In genomic region chr12:47740536-47741339, GRCh38 we compare ENCODE assay signal across 9 cellular contexts. TPM values are rescaled to one million over a fixed set of nuclear protein-coding genes. Genes with fewer than 3 reads are reported as not detected.
DNase-seq lines count a peak whose midpoint lies in the region; ATAC-seq, FAIRE-seq and TF ChIP-seq lines count a peak whose summit lies in the region.
"Had no signal": no experiment of that assay in that cellular context is flagged by ENCODE, and none has a peak within 500 bp of the region (broad histone marks: within the 10 kb centered on the region; RNA-seq: fewer than 3 reads in every experiment).

No MANE protein-coding gene starts in this region.

- H2BK15ac ChIP-seq in H1 (ENCODE audit: low read length), result no peak overlapping the region

- DNase-seq in right atrium auricular region (ENCODE audit: low spot score) (no peak), left cardiac atrium (no peak), H1 (ENCODE audit: low read depth in 1 of 2, low spot score in 2 of 2) (no peak), upper lobe of right lung (no peak), H4 (ENCODE audit: low spot score) (no peak)
- no peak for DNase-seq in activated CD4-positive, alpha-beta T cell treated with anti-CD3 and anti-CD28 coated beads for 4 hours
- DNase-seq in activated CD4-positive, CD25-positive, alpha-beta regulatory T cell treated with anti-CD3 and anti-CD28 coated beads, Interleukin-2, amount 50 U/mL, for 72 hours, result no peak

- no peak for FAIRE-seq in H1 (lab: Jason Lieb, UNC)

- TF ChIP-seq RAD21 in H1 (IDR thresholded peaks at IDR 0.05 in 1 of 2, conservative IDR thresholded peaks at IDR 0.05 in 1 of 2; ENCODE audit: low read depth in 2 of 2, low read length in 2 of 2), result no peak

- H4K20me1 ChIP-seq in H1 (replicated peaks in 1 of 2; ENCODE audit: control insufficient read depth in 1 of 2, insufficient read depth in 2 of 2, low read length in 2 of 2), result no peaks in the 10 kb centered on the region

- H3K9ac ChIP-seq in H1 (replicated peaks in 1 of 4; ENCODE audit: extremely low read depth in 1 of 4, low read depth in 3 of 4, low read length in 3 of 4), result no peak overlapping the region

- no peak overlapping the region for H2BK20ac ChIP-seq in H1 (ENCODE audit: low read length)

- no peak for ATAC-seq in left cardiac atrium
- ATAC-seq in HG03354 (IDR thresholded peaks at IDR 0.05; ENCODE audit: poor library complexity, severe bottlenecking, unreplicated experiment), result peak; percentile 65
- no peak for ATAC-seq in upper lobe of right lung

- peak overlapping the region; percentile 62 for H4K8ac ChIP-seq in H1 (ENCODE audit: extremely low read depth, insufficient read depth, low read length)

- no peak for TF ChIP-seq POLR2A in H1 (IDR thresholded peaks at IDR 0.05; ENCODE audit: control extremely low read depth in 1 of 2, low read depth in 2 of 2, low read length in 2 of 2)

- H3K23ac ChIP-seq in H1 (ENCODE audit: insufficient read length), result no peak overlapping the region

- WGBS in H1 (ENCODE audit: extremely low coverage in 1 of 2, insufficient coverage in 1 of 2, insufficient read length in 1 of 2, insufficient replicate concordance in 2 of 2, low coverage in 1 of 2, low lambda C conversion rate in 2 of 2, missing lambda C conversion rate in 1 of 2), 2 experiments, result 91% methylated on average over 20 of the region's 22 CpGs; no CpG with 5 or more reads in 1 of the 2 experiments

- 0 out of 4 replicates have a peak overlapping the region, but pooled peaks of 1 of the 2 experiments have one; percentile 4 for H3K4me2 ChIP-seq in H1 (ENCODE audit: insufficient read depth in 1 of 2, low read depth in 2 of 2, low read length in 2 of 2)

- no peak overlapping the region for H2BK5ac ChIP-seq in H1 (ENCODE audit: low read depth, low read length)

- H3K36me3 ChIP-seq in right atrium auricular region, result no peaks in the 10 kb centered on the region
- H3K36me3 ChIP-seq in H1 (ENCODE audit: control insufficient read depth in 2 of 4, insufficient read depth in 4 of 4, low read length in 3 of 4), result no peaks in the 10 kb centered on the region
- H3K36me3 ChIP-seq in upper lobe of right lung, result no peaks in the 10 kb centered on the region
- H3K36me3 ChIP-seq: BE2C had no signal

- no peak for TF ChIP-seq EP300 in H1 (IDR thresholded peaks at IDR 0.05; ENCODE audit: borderline replicate concordance in 1 of 2, low read depth in 2 of 2, low read length in 2 of 2)

- no peak overlapping the region for H2AK5ac ChIP-seq in H1 (ENCODE audit: low read depth, low read length)

- no peaks in the 10 kb centered on the region; the same call in 1 of the 2 replicates for H3K23me2 ChIP-seq in H1 (ENCODE audit: low read depth, low read length)

- H3K18ac ChIP-seq in H1 (ENCODE audit: extremely low read depth, low read length), result no peak overlapping the region

- H3K4me3 ChIP-seq in right atrium auricular region (no peak overlapping the region), H1 (ENCODE audit: extremely low read depth in 1 of 4, insufficient read depth in 2 of 4, low read depth in 3 of 4, low read length in 4 of 4) (no peak overlapping the region), upper lobe of right lung (no peak overlapping the region)

- CTCF ChIA-PET in H1 (lab: Charles Lee; ENCODE audit: partially characterized antibody), result interaction anchor here (0.8 to 64.6 kb wide), 12 partner anchors 5 to 128 kb away, joined by 3 to 2442 read pairs (median 58); partner anchors contain the start of genes ENDOU, HDAC7, RAPGEF3 and SLC48A1

- H2AFZ ChIP-seq in H1 (ENCODE audit: low read length), result no peak overlapping the region

- no peak overlapping the region for H3K56ac ChIP-seq in H1 (replicated peaks; ENCODE audit: insufficient read length, low read depth, low read length)

- no peaks in the 10 kb centered on the region for H3K9me3 ChIP-seq in right atrium auricular region
- H3K9me3 ChIP-seq in H1 (ENCODE audit: insufficient read depth in 2 of 2, low read depth in 1 of 2, low read length in 1 of 2), result no peaks in the 10 kb centered on the region
- no peaks in the 10 kb centered on the region for H3K9me3 ChIP-seq in upper lobe of right lung
- H3K9me3 ChIP-seq: BE2C had no signal

- peak overlapping the region; percentile 59 for H4K91ac ChIP-seq in H1 (replicated peaks; ENCODE audit: insufficient read length, low read length)

- no peak overlapping the region for H4K5ac ChIP-seq in H1 (ENCODE audit: insufficient read length, low read depth, low read length)

- H3K4me1 ChIP-seq in right atrium auricular region, result peaks cover 0 to 73% of the 10 kb centered on the region in 2 donors
- peaks cover 0 to 10% (median 4%) of the 10 kb centered on the region in 4 experiments; a peak in 4 of 7 replicates for H3K4me1 ChIP-seq in H1 (replicated peaks in 1 of 4; ENCODE audit: control insufficient read depth in 3 of 4, insufficient read depth in 4 of 4, low read length in 3 of 4)
- peaks cover 52% of the 10 kb centered on the region for H3K4me1 ChIP-seq in upper lobe of right lung

- no peak overlapping the region for H2BK12ac ChIP-seq in H1 (ENCODE audit: low read depth, low read length)

- H2BK120ac ChIP-seq in H1 (replicated peaks; ENCODE audit: low read depth, low read length), result no peak overlapping the region

- intact Hi-C loops in left cardiac atrium (cut with DNase I) (no loop called here), upper lobe of right lung (cut with DNase I) (no loop called here)

- H3K4ac ChIP-seq in H1 (replicated peaks; ENCODE audit: insufficient read length, low read depth, low read length), result no peak overlapping the region

- no peak for TF ChIP-seq CTCF in right atrium auricular region (IDR thresholded peaks at IDR 0.05)
- no peak for TF ChIP-seq CTCF in H1 (IDR thresholded peaks at IDR 0.05; ENCODE audit: control extremely low read depth in 1 of 3, insufficient read depth in 1 of 3, low read depth in 1 of 3, low read length in 3 of 3)
- no peak for TF ChIP-seq CTCF in upper lobe of right lung (IDR thresholded peaks at IDR 0.05)

- H3K14ac ChIP-seq in H1 (ENCODE audit: insufficient read length), result no peak overlapping the region

- no peaks in the 10 kb centered on the region for H3K79me2 ChIP-seq in H1 (ENCODE audit: control insufficient read depth in 1 of 2, insufficient read depth in 2 of 2, low read length in 2 of 2)

- POLR2A ChIA-PET in H1 (lab: Charles Lee; ENCODE audit: partially characterized antibody), result interaction anchor here (0.9 to 7.4 kb wide), 12 partner anchors 11 to 40 kb away, joined by 3 to 79 read pairs (median 4); partner anchors contain the start of gene SLC48A1

- H3K27me3 ChIP-seq in right atrium auricular region, result no peaks in the 10 kb centered on the region
- no peaks in the 10 kb centered on the region; a peak in 1 of 7 replicates for H3K27me3 ChIP-seq in H1 (replicated peaks in 1 of 4; ENCODE audit: control insufficient read depth in 3 of 4, extremely low read depth in 1 of 4, insufficient read depth in 3 of 4, low read length in 3 of 4)
- H3K27me3 ChIP-seq in upper lobe of right lung, result no peaks in the 10 kb centered on the region
- H3K27me3 ChIP-seq: BE2C had no signal

- no peaks in the 10 kb centered on the region for H3K79me1 ChIP-seq in H1 (ENCODE audit: low read depth, low read length)

- H3K27ac ChIP-seq in right atrium auricular region, result peak overlapping the region; percentile 41 to 47
- peak overlapping the region; percentile 19; the same call in 1 of the 2 replicates for H3K27ac ChIP-seq in H1 (ENCODE audit: low read depth, low read length)
- peak overlapping the region; percentile 47 for H3K27ac ChIP-seq in upper lobe of right lung

RNA-seq across cellular contexts. Expression of gene ENDOU, which starts 15.4 kb away (rescaled TPM):
- 1 to 10 TPM in 1 of 2 donors, under 1 TPM in 1; 0.55 to 2.1 TPM for total RNA-seq in right atrium auricular region
- total RNA-seq in left cardiac atrium, result under 1 TPM; 0.62 to 0.68 TPM
- total RNA-seq in H1 (2021; fragmentation: NEBNext Ultra II Directional; extraction: Animal tissue kit (Norgen Biotek cat#: 25700)), result not detected in 2 replicates
- polyA plus RNA-seq in H1 (2011; rRNA removed), result not detected in 2 replicates
- polyA plus RNA-seq in H1 (2011; cell fraction: cytosol; rRNA removed), result not detected
- not detected for polyA plus RNA-seq in H1 (2011; cell fraction: nucleus; rRNA removed)
- polyA plus RNA-seq in H1 (2012, experiment 1 of 2), result not detected in 4 replicates
- polyA plus RNA-seq in H1 (2012, experiment 2 of 2), result not detected
- polyA plus RNA-seq in H1 (2013, experiment 1 of 2), result not detected
- not detected for polyA plus RNA-seq in H1 (2013, experiment 2 of 2)
- polyA minus RNA-seq in H1 (2011; rRNA and poly(A)+ RNA removed), result 0.29 TPM in 1 of 2 replicates, not detected in the other
- not detected for polyA minus RNA-seq in H1 (2011; cell fraction: cytosol; rRNA and poly(A)+ RNA removed)
- not detected for polyA minus RNA-seq in H1 (2011; cell fraction: nucleus; rRNA and poly(A)+ RNA removed)
- 0.32 TPM for total RNA-seq in upper lobe of right lung
- not detected in 2 replicates for total RNA-seq in H4 (2014; rRNA removed; shearing (Covaris generic))

RNA-seq across cellular contexts. Expression of gene RAPGEF3, which starts 17.9 kb away (rescaled TPM):
- total RNA-seq in right atrium auricular region (10 to 100 TPM; 19.8 to 26.8 TPM), left cardiac atrium (10 to 100 TPM; 27.3 to 35.9 TPM), upper lobe of right lung (69.6 TPM)
- total RNA-seq in H1 (2021; fragmentation: NEBNext Ultra II Directional; extraction: Animal tissue kit (Norgen Biotek cat#: 25700)), result 6.7 and 9.4 TPM in 2 replicates
- 5.0 and 5.2 TPM in 2 replicates for polyA plus RNA-seq in H1 (2011; rRNA removed)
- polyA plus RNA-seq in H1 (2011; cell fraction: cytosol; rRNA removed), result 6.0 TPM
- polyA plus RNA-seq in H1 (2011; cell fraction: nucleus; rRNA removed), result 31.6 TPM
- polyA plus RNA-seq in H1 (2012, experiment 1 of 2), result 4.1 to 5.7 TPM (median 5.2 TPM) in 4 replicates
- polyA plus RNA-seq in H1 (2012, experiment 2 of 2), result 3.1 TPM
- polyA plus RNA-seq in H1 (2013, experiment 1 of 2), result 4.2 TPM
- 3.9 TPM for polyA plus RNA-seq in H1 (2013, experiment 2 of 2)
- polyA minus RNA-seq in H1 (2011; rRNA and poly(A)+ RNA removed), result 5.2 and 8.0 TPM in 2 replicates
- polyA minus RNA-seq in H1 (2011; cell fraction: cytosol; rRNA and poly(A)+ RNA removed), result 1.8 TPM
- 16.2 TPM for polyA minus RNA-seq in H1 (2011; cell fraction: nucleus; rRNA and poly(A)+ RNA removed)
- total RNA-seq in H4 (2014; rRNA removed; shearing (Covaris generic)), result 2.0 and 3.0 TPM in 2 replicates

RNA-seq across cellular contexts. Expression of gene SLC48A1, which starts 32.3 kb away (rescaled TPM):
- total RNA-seq in right atrium auricular region (10 to 100 TPM; 48.9 to 52.0 TPM), left cardiac atrium (10 to 100 TPM; 22.1 to 28.9 TPM), upper lobe of right lung (40.9 TPM)
- total RNA-seq in H1 (2021; fragmentation: NEBNext Ultra II Directional; extraction: Animal tissue kit (Norgen Biotek cat#: 25700)), result 14.0 and 14.1 TPM in 2 replicates
- 9.5 and 12.1 TPM in 2 replicates for polyA plus RNA-seq in H1 (2011; rRNA removed)
- polyA plus RNA-seq in H1 (2011; cell fraction: cytosol; rRNA removed), result 9.6 TPM
- polyA plus RNA-seq in H1 (2011; cell fraction: nucleus; rRNA removed), result 16.1 TPM
- polyA plus RNA-seq in H1 (2012, experiment 1 of 2), result 8.3 to 11.4 TPM (median 10.2 TPM) in 4 replicates
- polyA plus RNA-seq in H1 (2012, experiment 2 of 2), result 8.6 TPM
- polyA plus RNA-seq in H1 (2013, experiment 1 of 2), result 9.4 TPM
- polyA plus RNA-seq in H1 (2013, experiment 2 of 2), result 10.8 TPM
- 7.2 and 7.3 TPM in 2 replicates for polyA minus RNA-seq in H1 (2011; rRNA and poly(A)+ RNA removed)
- polyA minus RNA-seq in H1 (2011; cell fraction: cytosol; rRNA and poly(A)+ RNA removed), result 6.8 TPM
- 7.3 TPM for polyA minus RNA-seq in H1 (2011; cell fraction: nucleus; rRNA and poly(A)+ RNA removed)
- total RNA-seq in H4 (2014; rRNA removed; shearing (Covaris generic)), result 11.9 and 14.0 TPM in 2 replicates

RNA-seq across cellular contexts. Expression of gene RPAP3, which starts 34.9 kb away (rescaled TPM):
- total RNA-seq in right atrium auricular region, result 10 to 100 TPM; 12.2 to 14.3 TPM
- 10 to 100 TPM; 22.7 to 22.8 TPM for total RNA-seq in left cardiac atrium
- total RNA-seq in H1 (2021; fragmentation: NEBNext Ultra II Directional; extraction: Animal tissue kit (Norgen Biotek cat#: 25700)), result 49.6 and 60.5 TPM in 2 replicates
- 3.1 and 6.4 TPM in 2 replicates for polyA plus RNA-seq in H1 (2011; rRNA removed)
- polyA plus RNA-seq in H1 (2011; cell fraction: cytosol; rRNA removed), result 10.7 TPM
- polyA plus RNA-seq in H1 (2011; cell fraction: nucleus; rRNA removed), result 2.6 TPM
- polyA plus RNA-seq in H1 (2012, experiment 1 of 2), result 14.1 to 34.7 TPM (median 17.7 TPM) in 4 replicates
- 1.4 TPM for polyA plus RNA-seq in H1 (2012, experiment 2 of 2)
- polyA plus RNA-seq in H1 (2013, experiment 1 of 2), result 34.2 TPM
- polyA plus RNA-seq in H1 (2013, experiment 2 of 2), result 34.5 TPM
- 9.4 and 14.2 TPM in 2 replicates for polyA minus RNA-seq in H1 (2011; rRNA and poly(A)+ RNA removed)
- polyA minus RNA-seq in H1 (2011; cell fraction: cytosol; rRNA and poly(A)+ RNA removed), result 7.8 TPM
- polyA minus RNA-seq in H1 (2011; cell fraction: nucleus; rRNA and poly(A)+ RNA removed), result 25.2 TPM
- 19.9 TPM for total RNA-seq in upper lobe of right lung
- 29.9 and 41.6 TPM in 2 replicates for total RNA-seq in H4 (2014; rRNA removed; shearing (Covaris generic))
